In genomic region chr15:31273258-31273941, GRCh38 we compare ENCODE assay signal across 13 cellular contexts. TPM values are rescaled to one million over a fixed set of nuclear protein-coding genes. Genes with fewer than 3 reads are reported as not detected.
DNase-seq lines count a peak whose midpoint lies in the region; ATAC-seq and TF ChIP-seq lines count a peak whose summit lies in the region.
"Had no signal": no experiment of that assay in that cellular context is flagged by ENCODE, and none has a peak within 500 bp of the region (broad histone marks: within the 10 kb centered on the region; RNA-seq: fewer than 3 reads in every experiment).

No MANE protein-coding gene starts in this region.

- ATAC-seq in left ventricle myocardium superior (no peak), natural killer cell (no peak), esophagus mucosa (no peak)

- intact Hi-C loops in left ventricle myocardium superior (cut with micrococcal nuclease) = no loop called here
- intact Hi-C loops in activated T-helper 2 cell treated with anti-CD3 and anti-CD28 coated beads, Interferon-gamma antibody, Interleukin-2, Interleukin-4, amounts not matched to agents 10 μg/mL and 5 μg/mL and 100 μg/mL, durations not matched to agents 14 hours and 24 hours and 36 hours (cut with micrococcal nuclease) = no loop called here
- intact Hi-C loops in natural killer cell (cut with micrococcal nuclease) = no loop called here

- no peaks in the 10 kb centered on the region for H3K27me3 Mint-ChIP-seq in activated T-helper 2 cell treated with anti-CD3 and anti-CD28 coated beads, Interferon-gamma antibody, Interleukin-2, Interleukin-4, amounts not matched to agents 10 μg/mL and 5 μg/mL and 100 μg/mL, durations not matched to agents 14 hours and 24 hours and 36 hours (ENCODE audit: low read depth)
- H3K27me3 Mint-ChIP-seq in natural killer cell (ENCODE audit: low read depth in 2 of 2) = no peaks in the 10 kb centered on the region
- no peaks in the 10 kb centered on the region for H3K27me3 Mint-ChIP-seq in type B pancreatic cell
- H3K27me3 Mint-ChIP-seq: brain had no signal

- peak; percentile 40 for DNase-seq in right atrium auricular region (ENCODE audit: low spot score)
- DNase-seq in left ventricle myocardium superior = no peak
- peak; percentile 4 for DNase-seq in activated T-helper 2 cell treated with anti-CD3 and anti-CD28 coated beads, Interferon-gamma antibody, Interleukin-2, Interleukin-4, amounts not matched to agents 10 μg/mL and 5 μg/mL and 100 μg/mL, durations not matched to agents 14 hours and 24 hours and 36 hours (ENCODE audit: low spot score)
- peak; percentile 12 for DNase-seq in natural killer cell
- DNase-seq in type B pancreatic cell (ENCODE audit: extremely low spot score, unreplicated experiment) = peak; percentile 53
- DNase-seq in NCI-H146 (lab: John Stamatoyannopoulos, UW) = no peak
- DNase-seq in OCI-M1 (lab: John Stamatoyannopoulos, UW) = no peak
- DNase-seq: BE2C; NCI-H1930; stimulated activated CD4-positive, alpha-beta T cell treated with anti-CD3 and anti-CD28 coated beads, Interleukin-12 subunit alpha, Interleukin-12 subunit beta, amount 100 ng/mL, for 4 hours had no signal

- no peak overlapping the region for H3K4me3 ChIP-seq in right atrium auricular region

- no peak for TF ChIP-seq CTCF in right atrium auricular region (IDR thresholded peaks at IDR 0.05)
- no peak for TF ChIP-seq CTCF in natural killer cell (IDR thresholded peaks at IDR 0.05)
- no peak for TF ChIP-seq CTCF in type B pancreatic cell (conservative IDR thresholded peaks at IDR 0.05)

- no peaks in the 10 kb centered on the region for H3K9me3 ChIP-seq in right atrium auricular region
- H3K9me3 ChIP-seq: BE2C had no signal

- H3K27ac Mint-ChIP-seq in activated T-helper 2 cell treated with anti-CD3 and anti-CD28 coated beads, Interferon-gamma antibody, Interleukin-2, Interleukin-4, amounts not matched to agents 10 μg/mL and 5 μg/mL and 100 μg/mL, durations not matched to agents 14 hours and 24 hours and 36 hours = no peak overlapping the region
- H3K27ac Mint-ChIP-seq in natural killer cell (no peak overlapping the region), type B pancreatic cell (peak overlapping the region; percentile 86)

- H3K4me1 ChIP-seq in right atrium auricular region = no peaks in the 10 kb centered on the region

- H3K9me3 Mint-ChIP-seq in activated T-helper 2 cell treated with anti-CD3 and anti-CD28 coated beads, Interferon-gamma antibody, Interleukin-2, Interleukin-4, amounts not matched to agents 10 μg/mL and 5 μg/mL and 100 μg/mL, durations not matched to agents 14 hours and 24 hours and 36 hours = no peaks in the 10 kb centered on the region
- H3K9me3 Mint-ChIP-seq in natural killer cell = no peaks in the 10 kb centered on the region
- no peaks in the 10 kb centered on the region for H3K9me3 Mint-ChIP-seq in type B pancreatic cell

- H3K27ac ChIP-seq in right atrium auricular region = no peak overlapping the region
- H3K27ac ChIP-seq: epithelial cell of prostate had no signal

- no peak overlapping the region for H3K4me3 Mint-ChIP-seq in activated T-helper 2 cell treated with anti-CD3 and anti-CD28 coated beads, Interferon-gamma antibody, Interleukin-2, Interleukin-4, amounts not matched to agents 10 μg/mL and 5 μg/mL and 100 μg/mL, durations not matched to agents 14 hours and 24 hours and 36 hours (ENCODE audit: low read depth)
- no peak overlapping the region for H3K4me3 Mint-ChIP-seq in natural killer cell
- H3K4me3 Mint-ChIP-seq in type B pancreatic cell = peak overlapping the region; percentile 25
- H3K4me3 Mint-ChIP-seq: brain had no signal

- no peaks in the 10 kb centered on the region for H3K36me3 ChIP-seq in right atrium auricular region
- H3K36me3 ChIP-seq: BE2C had no signal

- H3K4me1 Mint-ChIP-seq in activated T-helper 2 cell treated with anti-CD3 and anti-CD28 coated beads, Interferon-gamma antibody, Interleukin-2, Interleukin-4, amounts not matched to agents 10 μg/mL and 5 μg/mL and 100 μg/mL, durations not matched to agents 14 hours and 24 hours and 36 hours (ENCODE audit: low read depth) = peaks cover 24% of the 10 kb centered on the region
- H3K4me1 Mint-ChIP-seq in natural killer cell (peaks cover 0 to 19% of the 10 kb centered on the region in 2 donors), type B pancreatic cell (ENCODE audit: unreplicated experiment) (peaks cover 19% of the 10 kb centered on the region)

- H3K27me3 ChIP-seq in right atrium auricular region = no peaks in the 10 kb centered on the region
- H3K27me3 ChIP-seq: BE2C had no signal

- no peaks in the 10 kb centered on the region for H3K36me3 Mint-ChIP-seq in activated T-helper 2 cell treated with anti-CD3 and anti-CD28 coated beads, Interferon-gamma antibody, Interleukin-2, Interleukin-4, amounts not matched to agents 10 μg/mL and 5 μg/mL and 100 μg/mL, durations not matched to agents 14 hours and 24 hours and 36 hours (ENCODE audit: low read depth)
- H3K36me3 Mint-ChIP-seq in natural killer cell (no peaks in the 10 kb centered on the region), type B pancreatic cell (no peaks in the 10 kb centered on the region)
- H3K36me3 Mint-ChIP-seq: brain had no signal

RNA-seq across cellular contexts. Expression of gene KLF13, which starts 53.2 kb away (rescaled TPM):
- total RNA-seq in right atrium auricular region (10 to 100 TPM; 52.8 to 54.6 TPM), left ventricle myocardium superior (85.3 TPM), natural killer cell (100 to 1,000 TPM; 277 to 328 (median 300) TPM), type B pancreatic cell (ENCODE audit: low replicate concordance) (38.6 and 58.2 TPM in 2 replicates), esophagus mucosa (42.7 TPM)
- 127 and 132 TPM in 2 replicates for total RNA-seq in activated T-helper 2 cell treated with anti-CD3 and anti-CD28 coated beads, Interferon-gamma antibody, Interleukin-2, Interleukin-4, amounts not matched to agents 10 μg/mL and 5 μg/mL and 100 μg/mL, durations not matched to agents 14 hours and 24 hours and 36 hours

Comparison
In these comparisons a context has a peak if more than half of its experiments do, and no peak if none do; other contexts are left out.
1. DNase-seq: peak in right atrium auricular region (single experiment), activated T-helper 2 cell treated with anti-CD3 and anti-CD28 coated beads, Interferon-gamma antibody, Interleukin-2, Interleukin-4, amounts not matched to agents 10 μg/mL and 5 μg/mL and 100 μg/mL, durations not matched to agents 14 hours and 24 hours and 36 hours (single experiment), natural killer cell (single experiment) and type B pancreatic cell (single experiment); none in left ventricle myocardium superior (single experiment), NCI-H146 (single experiment) and OCI-M1 (single experiment).